In genomic region chr6:73515204-73516101, GRCh38 we compare ENCODE assay signal across 8 cellular contexts. TPM values are rescaled to one million over a fixed set of nuclear protein-coding genes. Genes with fewer than 3 reads are reported as not detected.
DNase-seq lines count a peak whose midpoint lies in the region; ATAC-seq and TF ChIP-seq lines count a peak whose summit lies in the region.

No MANE protein-coding gene starts in this region.

- no peak overlapping the region for H3K4me3 ChIP-seq in foreskin fibroblast (ENCODE audit: low read depth in 1 of 2, low read length in 2 of 2)

- ATAC-seq in GM18909 (IDR thresholded peaks at IDR 0.05; ENCODE audit: poor library complexity, unreplicated experiment) (peak; percentile 34), HG03139 (IDR thresholded peaks at IDR 0.05; ENCODE audit: unreplicated experiment) (peak; percentile 36)

- H3K4me1 Mint-ChIP-seq in osteocyte (ENCODE audit: unreplicated experiment), result peaks cover 39% of the 10 kb centered on the region

- no peaks in the 10 kb centered on the region for H3K27me3 Mint-ChIP-seq in osteocyte (ENCODE audit: unreplicated experiment)

- in situ Hi-C loops in Caki2 (cut with HindIII; ENCODE audit: low pct_unique_long_range_greater_than_20kb, low sequenced_read_pairs), result no loop called here

- H3K4me3 Mint-ChIP-seq in osteocyte (ENCODE audit: unreplicated experiment), result no peak overlapping the region

- peaks cover 48% of the 10 kb centered on the region for H3K36me3 Mint-ChIP-seq in osteocyte (ENCODE audit: unreplicated experiment)

- peak overlapping the region; percentile 99 for H3K27ac Mint-ChIP-seq in osteocyte (ENCODE audit: unreplicated experiment)

- H3K9me3 Mint-ChIP-seq in osteocyte (ENCODE audit: unreplicated experiment), result no peaks in the 10 kb centered on the region

- peak; percentile 37 for TF ChIP-seq CTCF in foreskin fibroblast (IDR thresholded peaks at IDR 0.05; ENCODE audit: low read depth, low read length)
- TF ChIP-seq CTCF in osteocyte (IDR thresholded peaks at IDR 0.05), result peak; percentile 72

- peak; percentile 72 for DNase-seq in Caki2 (ENCODE audit: low read depth)
- DNase-seq in NCI-H82 treated with DMSO at 0.1 percent for 48 hours (lab: John Stamatoyannopoulos, UW; ENCODE audit: unreplicated experiment), result peak; percentile 41
- DNase-seq in activated T-helper 1 cell treated with Interleukin-2 at 50 U/mL for 16 hours (ENCODE audit: low read depth), result peak; percentile 17
- peak; percentile 66 to 83 for DNase-seq in foreskin fibroblast
- no peak for DNase-seq in osteocyte (ENCODE audit: extremely low spot score, unreplicated experiment)
- no peak for DNase-seq in GM19240 (ENCODE audit: insufficient read length, low spot score)

RNA-seq across cellular contexts. Expression of gene EEF1A1, which starts 5.4 kb away (rescaled TPM):
- 12,857 and 13,074 TPM in 2 replicates for total RNA-seq in Caki2 (2014; rRNA removed; shearing (Covaris generic); ENCODE audit: low replicate concordance)
- total RNA-seq in osteocyte, result 10,441 and 10,582 TPM in 2 replicates

RNA-seq across cellular contexts. Expression of gene MTO1, which starts 53.9 kb away (rescaled TPM):
- total RNA-seq in Caki2 (2014; rRNA removed; shearing (Covaris generic); ENCODE audit: low replicate concordance), result 9.9 and 17.4 TPM in 2 replicates
- 23.7 and 24.8 TPM in 2 replicates for total RNA-seq in osteocyte

Comparison
In these comparisons a context has a peak if more than half of its experiments do, and no peak if none do; other contexts are left out.
1. DNase-seq: peak in Caki2 (single experiment), NCI-H82 treated with DMSO at 0.1 percent for 48 hours (single experiment), activated T-helper 1 cell treated with Interleukin-2 at 50 U/mL for 16 hours (single experiment) and foreskin fibroblast (2 of 2); none in osteocyte (single experiment) and GM19240 (single experiment).